8 cellular contexts compared by ENCODE assay signal in the genomic region with DNA sequence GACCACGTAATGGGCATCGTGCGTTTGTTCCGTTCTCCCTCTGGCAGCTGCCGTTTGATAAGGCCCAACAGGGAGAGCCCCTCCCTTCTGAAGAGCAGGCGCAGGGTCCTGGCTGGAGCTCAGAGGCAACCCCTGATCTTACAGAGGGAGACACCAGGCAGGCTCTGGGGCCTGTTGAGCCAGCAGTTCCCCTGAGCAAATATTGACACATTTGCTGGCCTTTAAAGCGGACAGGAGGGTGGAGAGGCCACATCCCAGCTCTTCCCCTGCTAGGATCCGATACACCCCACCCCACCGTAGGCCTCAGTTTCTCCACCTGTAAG. TPM values are rescaled to one million over a fixed set of nuclear protein-coding genes. Genes with fewer than 3 reads are reported as not detected.
DNase-seq lines count a peak whose midpoint lies in the region; ATAC-seq, FAIRE-seq and TF ChIP-seq lines count a peak whose summit lies in the region.

No MANE protein-coding gene starts in this region.

- no peak for FAIRE-seq in A549 (lab: Jason Lieb, UNC)

- H3K27me3 ChIP-seq in HAP-1 (ENCODE audit: low read depth) (no peaks in the 10 kb centered on the region), right lobe of liver (no peaks in the 10 kb centered on the region)

- intact Hi-C loops in activated T-helper 1 cell treated with anti-CD3 and anti-CD28 coated beads, Interleukin-12 subunit alpha, Interleukin-12 subunit beta, Interleukin-2, Interleukin-4 antibody, amounts not matched to agents 30 ng/mL and 10 ng/mL and 1 ng/mL, durations not matched to agents 14 hours and 24 hours and 36 hours (cut with micrococcal nuclease), result loop anchor here (1.0 to 2.0 kb wide), 11 partner anchors 20 to 423 kb away; a partner anchor contains a TSS
- intact Hi-C loops in right lobe of liver (cut with DNase I), result loop anchor here in 1 of 2 donors (5.0 to 10.0 kb wide), 2 partner anchors 37 to 135 kb away; no protein-coding TSS in a partner anchor

- H3K36me3 ChIP-seq in HAP-1 (replicated peaks) (no peaks in the 10 kb centered on the region), right lobe of liver (no peaks in the 10 kb centered on the region)

- H3K4me2 ChIP-seq in A549, result peak overlapping the region; percentile 93

- POLR2A ChIA-PET in A549 (lab: Yijun Ruan, JAX), result interaction anchor here (0.6 to 1.5 kb wide), 18 partner anchors 9 to 681 kb away, joined by 3 to 9 read pairs (median 3); a partner anchor contains a TSS

- H3K4me1 ChIP-seq in A549 (peaks cover 46% of the 10 kb centered on the region), HAP-1 (peaks cover 4% of the 10 kb centered on the region), right lobe of liver (peaks cover 0 to 47% (median 27%) of the 10 kb centered on the region in 4 donors)

- peaks cover 2% of the 10 kb centered on the region for H3K36me3 Mint-ChIP-seq in activated T-helper 1 cell treated with anti-CD3 and anti-CD28 coated beads, Interleukin-12 subunit alpha, Interleukin-12 subunit beta, Interleukin-2, Interleukin-4 antibody, amounts not matched to agents 30 ng/mL and 10 ng/mL and 1 ng/mL, durations not matched to agents 14 hours and 24 hours and 36 hours (ENCODE audit: low read depth)

- ATAC-seq in A549 (no peak; a peak in 2 of 6 replicates), right lobe of liver (peak; percentile 19 to 57 (median 38)), HG02763 (IDR thresholded peaks at IDR 0.05; ENCODE audit: unreplicated experiment) (no peak)

- peaks cover 33% of the 10 kb centered on the region for H3K4me1 Mint-ChIP-seq in activated T-helper 1 cell treated with anti-CD3 and anti-CD28 coated beads, Interleukin-12 subunit alpha, Interleukin-12 subunit beta, Interleukin-2, Interleukin-4 antibody, amounts not matched to agents 30 ng/mL and 10 ng/mL and 1 ng/mL, durations not matched to agents 14 hours and 24 hours and 36 hours (ENCODE audit: low read depth)

- TF ChIP-seq POLR2A in A549 (IDR thresholded peaks at IDR 0.05; ENCODE audit: low read length), result no peak
- TF ChIP-seq POLR2A in right lobe of liver (IDR thresholded peaks at IDR 0.05), result no peak

- peak overlapping the region; percentile 96 to 99 for H3K27ac ChIP-seq in A549
- H3K27ac ChIP-seq in right lobe of liver, result peak overlapping the region; percentile 80 to 96 (median 85)

- CTCF ChIA-PET in A549 (lab: Yijun Ruan, JAX), result interaction anchor here (0.6 to 7.6 kb wide), 53 partner anchors 9 to 656 kb away, joined by 3 to 126 read pairs (median 4); a partner anchor contains a TSS

- TF ChIP-seq EP300 in A549 (IDR thresholded peaks at IDR 0.05), result no peak

- peak overlapping the region; percentile 87 for H3K27ac Mint-ChIP-seq in activated T-helper 1 cell treated with anti-CD3 and anti-CD28 coated beads, Interleukin-12 subunit alpha, Interleukin-12 subunit beta, Interleukin-2, Interleukin-4 antibody, amounts not matched to agents 30 ng/mL and 10 ng/mL and 1 ng/mL, durations not matched to agents 14 hours and 24 hours and 36 hours

- H3K4me3 Mint-ChIP-seq in activated T-helper 1 cell treated with anti-CD3 and anti-CD28 coated beads, Interleukin-12 subunit alpha, Interleukin-12 subunit beta, Interleukin-2, Interleukin-4 antibody, amounts not matched to agents 30 ng/mL and 10 ng/mL and 1 ng/mL, durations not matched to agents 14 hours and 24 hours and 36 hours, result peak overlapping the region; percentile 83

- 0% methylated on average over 3 of the region's 9 CpGs for WGBS in A549 (ENCODE audit: missing lambda C conversion rate)
- 0% methylated on average over 1 of the region's 9 CpGs for WGBS in right lobe of liver (ENCODE audit: insufficient coverage, low coverage, low lambda C conversion rate, missing lambda C conversion rate)

- TF ChIP-seq CTCF in A549 (IDR thresholded peaks at IDR 0.05) (0 out of 3 replicates have a peak, but pooled peaks have one; percentile 14), right lobe of liver (IDR thresholded peaks at IDR 0.05) (no peak)

- in situ Hi-C loops in HAP-1 (cut with MboI; ENCODE audit: low sequenced_read_pairs), result no loop called here

- H3K9me3 Mint-ChIP-seq in activated T-helper 1 cell treated with anti-CD3 and anti-CD28 coated beads, Interleukin-12 subunit alpha, Interleukin-12 subunit beta, Interleukin-2, Interleukin-4 antibody, amounts not matched to agents 30 ng/mL and 10 ng/mL and 1 ng/mL, durations not matched to agents 14 hours and 24 hours and 36 hours, result no peaks in the 10 kb centered on the region

- peak in 1 of 2 experiments; percentile 22 for DNase-seq in A549 (ENCODE audit: low read depth in 1 of 2, low spot score in 1 of 2)
- no peak for DNase-seq in HAP-1 (ENCODE audit: low spot score in 2 of 2)
- DNase-seq in activated T-helper 1 cell treated with anti-CD3 and anti-CD28 coated beads, Interleukin-12 subunit alpha, Interleukin-12 subunit beta, Interleukin-2, Interleukin-4 antibody, amounts not matched to agents 30 ng/mL and 10 ng/mL and 1 ng/mL, durations not matched to agents 14 hours and 24 hours and 36 hours (ENCODE audit: low spot score), result no peak
- DNase-seq in right lobe of liver, result peak; percentile 55 to 77 (median 76)
- no peak for DNase-seq in glomerular visceral epithelial cell (ENCODE audit: extremely low spot score)
- DNase-seq in putamen (ENCODE audit: low spot score), result no peak
- no peak for DNase-seq in NOMO-1 (lab: John Stamatoyannopoulos, UW; ENCODE audit: unreplicated experiment in 2 of 2)

- H3K27me3 Mint-ChIP-seq in activated T-helper 1 cell treated with anti-CD3 and anti-CD28 coated beads, Interleukin-12 subunit alpha, Interleukin-12 subunit beta, Interleukin-2, Interleukin-4 antibody, amounts not matched to agents 30 ng/mL and 10 ng/mL and 1 ng/mL, durations not matched to agents 14 hours and 24 hours and 36 hours (ENCODE audit: insufficient read depth), result no peaks in the 10 kb centered on the region

- H3K4me3 ChIP-seq in A549 (0 out of 3 replicates have a peak overlapping the region, but pooled peaks have one; percentile 26), HAP-1 (peak overlapping the region; percentile 8; the same call in 1 of the 2 replicates), right lobe of liver (peak overlapping the region; percentile 16 to 76 (median 63))

- H3K9me3 ChIP-seq in A549, result no peaks in the 10 kb centered on the region
- no peaks in the 10 kb centered on the region for H3K9me3 ChIP-seq in HAP-1
- no peaks in the 10 kb centered on the region for H3K9me3 ChIP-seq in right lobe of liver

- no peak for TF ChIP-seq RAD21 in A549 (conservative IDR thresholded peaks at IDR 0.05 in 1 of 2, IDR thresholded peaks at IDR 0.05 in 1 of 2)

TF ChIP-seq in A549, 52 proteins besides CTCF, POLR2A, EP300 and RAD21 (continues in another document):
- TF ChIP-seq POLR2AphosphoS2 (conservative IDR thresholded peaks at IDR 0.05; ENCODE audit: low read length), result no peak
- no peak for TF ChIP-seq KDM1A (IDR thresholded peaks at IDR 0.05; ENCODE audit: low read depth)

RNA-seq across cellular contexts. Expression of a gene that starts 11.8 kb away (rescaled TPM):
- polyA plus RNA-seq in A549 (2011; rRNA removed) (18.6 and 24.7 TPM in 2 replicates), A549 (2017; fragmentation: RNase III; extraction: RNeasy Plus Mini Kit Qiagen cat#74134 plus additional on column Dnase treatment) (17.6 to 26.7 TPM (median 24.5 TPM) in 3 replicates)
- polyA plus RNA-seq in A549 (2012; cell fraction: cytosol; rRNA removed), result 14.8 and 26.9 TPM in 2 replicates
- 33.8 and 39.1 TPM in 2 replicates for polyA plus RNA-seq in A549 (2012; cell fraction: nucleus; rRNA removed)
- 11.1 and 12.9 TPM in 2 replicates for polyA minus RNA-seq in A549 (2011; rRNA and poly(A)+ RNA removed)
- total RNA-seq in activated T-helper 1 cell treated with anti-CD3 and anti-CD28 coated beads, Interleukin-12 subunit alpha, Interleukin-12 subunit beta, Interleukin-2, Interleukin-4 antibody, amounts not matched to agents 30 ng/mL and 10 ng/mL and 1 ng/mL, durations not matched to agents 14 hours and 24 hours and 36 hours, result 4.8 and 4.9 TPM in 2 replicates
- total RNA-seq in right lobe of liver, result 10 to 100 TPM in 2 of 6 experiments, 1 to 10 TPM in 4; 3.3 to 12.6 (median 6.3) TPM

RNA-seq across cellular contexts. Expression of a gene that starts 12.5 kb away (rescaled TPM):
- polyA plus RNA-seq in A549 (2011; rRNA removed), result not detected in 2 replicates
- not detected in 2 replicates for polyA plus RNA-seq in A549 (2012; cell fraction: cytosol; rRNA removed)
- polyA plus RNA-seq in A549 (2012; cell fraction: nucleus; rRNA removed), result 0.07 TPM in 1 of 2 replicates, not detected in the other
- polyA plus RNA-seq in A549 (2017; fragmentation: RNase III; extraction: RNeasy Plus Mini Kit Qiagen cat#74134 plus additional on column Dnase treatment), result not detected in 3 replicates
- polyA minus RNA-seq in A549 (2011; rRNA and poly(A)+ RNA removed), result not detected in 2 replicates
- total RNA-seq in activated T-helper 1 cell treated with anti-CD3 and anti-CD28 coated beads, Interleukin-12 subunit alpha, Interleukin-12 subunit beta, Interleukin-2, Interleukin-4 antibody, amounts not matched to agents 30 ng/mL and 10 ng/mL and 1 ng/mL, durations not matched to agents 14 hours and 24 hours and 36 hours, result 2.3 TPM in 2 replicates
- total RNA-seq in right lobe of liver, result not detected

RNA-seq across cellular contexts. Expression of a gene that starts 44.3 kb away (rescaled TPM):
- 0.12 TPM in 1 of 2 replicates, not detected in the other for polyA plus RNA-seq in A549 (2011; rRNA removed)
- polyA plus RNA-seq in A549 (2012; cell fraction: cytosol; rRNA removed), result 0.12 and 0.16 TPM in 2 replicates
- 0.17 and 0.22 TPM in 2 replicates for polyA plus RNA-seq in A549 (2012; cell fraction: nucleus; rRNA removed)
- 0.05 to 0.07 TPM (median 0.05 TPM) in 3 replicates for polyA plus RNA-seq in A549 (2017; fragmentation: RNase III; extraction: RNeasy Plus Mini Kit Qiagen cat#74134 plus additional on column Dnase treatment)
- not detected in 2 replicates for polyA minus RNA-seq in A549 (2011; rRNA and poly(A)+ RNA removed)
- 592 and 614 TPM in 2 replicates for total RNA-seq in activated T-helper 1 cell treated with anti-CD3 and anti-CD28 coated beads, Interleukin-12 subunit alpha, Interleukin-12 subunit beta, Interleukin-2, Interleukin-4 antibody, amounts not matched to agents 30 ng/mL and 10 ng/mL and 1 ng/mL, durations not matched to agents 14 hours and 24 hours and 36 hours
- 10 to 100 TPM in 1 of 6 experiments, 1 to 10 TPM in 5; 3.4 to 12.9 (median 6.5) TPM for total RNA-seq in right lobe of liver

RNA-seq across cellular contexts. Expression of a gene that starts 50.1 kb away (rescaled TPM):
- polyA plus RNA-seq in A549 (2011; rRNA removed), result 0.05 and 0.14 TPM in 2 replicates
- 0.05 and 0.09 TPM in 2 replicates for polyA plus RNA-seq in A549 (2012; cell fraction: cytosol; rRNA removed)
- polyA plus RNA-seq in A549 (2012; cell fraction: nucleus; rRNA removed), result 0.09 and 0.12 TPM in 2 replicates
- polyA plus RNA-seq in A549 (2017; fragmentation: RNase III; extraction: RNeasy Plus Mini Kit Qiagen cat#74134 plus additional on column Dnase treatment), result 0.04 to 0.17 TPM (median 0.05 TPM) in 3 replicates
- not detected in 2 replicates for polyA minus RNA-seq in A549 (2011; rRNA and poly(A)+ RNA removed)
- total RNA-seq in activated T-helper 1 cell treated with anti-CD3 and anti-CD28 coated beads, Interleukin-12 subunit alpha, Interleukin-12 subunit beta, Interleukin-2, Interleukin-4 antibody, amounts not matched to agents 30 ng/mL and 10 ng/mL and 1 ng/mL, durations not matched to agents 14 hours and 24 hours and 36 hours, result 273 and 278 TPM in 2 replicates
- total RNA-seq in right lobe of liver, result 1 to 10 TPM; 1.2 to 8.6 (median 2.0) TPM

Comparison
In these comparisons a context has a peak if more than half of its experiments do, and no peak if none do; other contexts are left out.
1. ATAC-seq: peak in right lobe of liver (4 of 4); none in A549 (0 of 2) and HG02763 (single experiment).
2. DNase-seq: peak in right lobe of liver (3 of 3); none in HAP-1 (0 of 2), activated T-helper 1 cell treated with anti-CD3 and anti-CD28 coated beads, Interleukin-12 subunit alpha, Interleukin-12 subunit beta, Interleukin-2, Interleukin-4 antibody, amounts not matched to agents 30 ng/mL and 10 ng/mL and 1 ng/mL, durations not matched to agents 14 hours and 24 hours and 36 hours (single experiment), glomerular visceral epithelial cell (single experiment), putamen (single experiment) and NOMO-1 (0 of 2).
3. H3K4me3 ChIP-seq: peak in every context shown above with its lines; median percentile 63 in right lobe of liver; 26 in A549; 8 in HAP-1.
4. RNA of a gene that starts 44.3 kb away (total RNA-seq): 592 to 614 TPM in activated T-helper 1 cell treated with anti-CD3 and anti-CD28 coated beads, Interleukin-12 subunit alpha, Interleukin-12 subunit beta, Interleukin-2, Interleukin-4 antibody, amounts not matched to agents 30 ng/mL and 10 ng/mL and 1 ng/mL, durations not matched to agents 14 hours and 24 hours and 36 hours; 3.4 to 12.9 TPM in right lobe of liver; every median in the first group is over 10 times any median in the second.